In genomic region chr5:71932649-71933338, GRCh38 we compare ENCODE assay signal across 8 cellular contexts.
DNase-seq lines count a peak whose midpoint lies in the region; ATAC-seq and TF ChIP-seq lines count a peak whose summit lies in the region.

No MANE protein-coding gene starts in this region.

- TF ChIP-seq RAD21 in SK-N-SH (IDR thresholded peaks at IDR 0.05; ENCODE audit: low read length) = no peak

- H3K36me3 Mint-ChIP-seq in HFFc6 (ENCODE audit: low read depth) (no peaks in the 10 kb centered on the region), natural killer cell (no peaks in the 10 kb centered on the region)

- peak overlapping the region; percentile 66; the same call in 1 of the 2 replicates for H2AFZ ChIP-seq in SK-N-SH (ENCODE audit: low read depth)

- no peak overlapping the region for H3K4me3 Mint-ChIP-seq in HFFc6
- no peak overlapping the region for H3K4me3 Mint-ChIP-seq in natural killer cell

- no peak for TF ChIP-seq CTCF in HFFc6 (IDR thresholded peaks at IDR 0.05)
- TF ChIP-seq CTCF in SK-N-SH (IDR thresholded peaks at IDR 0.05) = peak; percentile 18; the same call in 1 of the 2 replicates
- TF ChIP-seq CTCF in natural killer cell (IDR thresholded peaks at IDR 0.05) = no peak

- WGBS in SK-N-SH (ENCODE audit: low lambda C conversion rate) = 71% methylated on average over 8 of the region's 8 CpGs

- H3K27ac Mint-ChIP-seq in HFFc6 (peak overlapping the region; percentile 72; the same call in 1 of the 2 replicates), natural killer cell (no peak overlapping the region)

- peak overlapping the region; percentile 45 for H3K9ac ChIP-seq in SK-N-SH

- H3K36me3 ChIP-seq in SK-N-SH (replicated peaks in 1 of 2; ENCODE audit: control insufficient read depth in 1 of 2, insufficient read depth in 2 of 2, low read length in 1 of 2) = no peaks in the 10 kb centered on the region

- no peak for TF ChIP-seq EP300 in SK-N-SH (IDR thresholded peaks at IDR 0.05; ENCODE audit: borderline replicate concordance in 1 of 2, low read depth in 1 of 2, low read length in 1 of 2)

- H3K4me3 ChIP-seq in SK-N-SH (ENCODE audit: low read depth in 2 of 2, low read length in 1 of 2) = no peak overlapping the region

- peak overlapping the region; percentile 76 to 87 for H3K27ac ChIP-seq in SK-N-SH (ENCODE audit: low read depth in 2 of 2, low read length in 1 of 2)

- H3K9me3 Mint-ChIP-seq in HFFc6 (no peaks in the 10 kb centered on the region; the same call in 1 of the 2 replicates), natural killer cell (peaks cover 0 to 6% of the 10 kb centered on the region in 2 donors)

- H3K9me3 ChIP-seq in SK-N-SH = no peaks in the 10 kb centered on the region

- H3K79me2 ChIP-seq in SK-N-SH (ENCODE audit: insufficient read depth) = no peaks in the 10 kb centered on the region

- ATAC-seq in Right ventricle myocardium superior (ENCODE audit: poor library complexity) (peak; percentile 83), natural killer cell (no peak), HG03139 (IDR thresholded peaks at IDR 0.05; ENCODE audit: unreplicated experiment) (no peak), GM19463 (IDR thresholded peaks at IDR 0.05; ENCODE audit: unreplicated experiment) (no peak)

- H3K9me2 ChIP-seq in SK-N-SH = no peaks in the 10 kb centered on the region

- H3K27me3 Mint-ChIP-seq in HFFc6 (ENCODE audit: insufficient read depth) (peaks cover 10% of the 10 kb centered on the region), natural killer cell (ENCODE audit: low read depth in 2 of 2) (peaks cover 3 to 11% of the 10 kb centered on the region in 2 donors)

- DNase-seq in HFFc6 (peak; percentile 32), SK-N-SH (no peak), Right ventricle myocardium superior (peak; percentile 62), putamen (ENCODE audit: low spot score) (peak; percentile 19), DMS114 treated with DMSO at 0.1 percent for 48 hours (lab: John Stamatoyannopoulos, UW; ENCODE audit: unreplicated experiment) (no peak), natural killer cell (no peak)

- H4K20me1 ChIP-seq in SK-N-SH (ENCODE audit: insufficient read depth) = no peaks in the 10 kb centered on the region

- H3K4me1 ChIP-seq in SK-N-SH (ENCODE audit: control insufficient read depth in 1 of 2, insufficient read depth in 2 of 2, low read depth in 1 of 2, low read length in 1 of 2) = peaks cover 13 to 22% of the 10 kb centered on the region in 2 experiments

- POLR2A ChIA-PET in SK-N-SH (lab: Yijun Ruan, JAX) = no interaction called here

- intact Hi-C loops in Right ventricle myocardium superior (cut with DNase I) = loop anchor here (10.0 kb wide), 1 partner anchor 148 kb away; no protein-coding TSS in a partner anchor
- intact Hi-C loops in natural killer cell (cut with micrococcal nuclease) = no loop called here

- H3K4me2 ChIP-seq in SK-N-SH = peak overlapping the region; percentile 53

- peaks cover 16% of the 10 kb centered on the region for H3K4me1 Mint-ChIP-seq in HFFc6 (ENCODE audit: low read depth)
- H3K4me1 Mint-ChIP-seq in natural killer cell = no peaks in the 10 kb centered on the region

- no peaks in the 10 kb centered on the region for H3K27me3 ChIP-seq in SK-N-SH (ENCODE audit: insufficient read depth)

- CTCF ChIA-PET in SK-N-SH (lab: Yijun Ruan, JAX) = interaction anchor here (0.7 to 1.5 kb wide), 2 partner anchors 93 to 196 kb away, joined by 3 read pairs; no protein-coding TSS in a partner anchor

- peaks cover 27% of the 10 kb centered on the region for H3F3A ChIP-seq in SK-N-SH (replicated peaks; ENCODE audit: insufficient read depth)

TF ChIP-seq in SK-N-SH, 30 proteins besides CTCF, POLR2A, EP300 and RAD21 (continues in another document):
- no peak for TF ChIP-seq MXI1 (IDR thresholded peaks at IDR 0.05; ENCODE audit: low read depth, low read length)
- no peak for TF ChIP-seq MEF2A (IDR thresholded peaks at IDR 0.05; ENCODE audit: borderline replicate concordance, low read depth)
- no peak for TF ChIP-seq SIN3A (IDR thresholded peaks at IDR 0.05; ENCODE audit: borderline replicate concordance, low read depth, low read length)
- no peak for TF ChIP-seq RCOR1 (IDR thresholded peaks at IDR 0.05; ENCODE audit: low read length)
- TF ChIP-seq REST (IDR thresholded peaks at IDR 0.05; ENCODE audit: low read depth, low read length) = no peak
- no peak for TF ChIP-seq CHD2 (IDR thresholded peaks at IDR 0.05; ENCODE audit: low read length, partially characterized antibody)
- no peak; the same call in 1 of the 2 replicates for TF ChIP-seq TCF12 (IDR thresholded peaks at IDR 0.05)
- TF ChIP-seq USF2 (IDR thresholded peaks at IDR 0.05; ENCODE audit: borderline replicate concordance, low read depth, low read length) = no peak
- TF ChIP-seq NRF1 (IDR thresholded peaks at IDR 0.05; ENCODE audit: low read depth, low read length) = no peak
- no peak; the same call in 1 of the 2 replicates for TF ChIP-seq JUND (IDR thresholded peaks at IDR 0.05)
- no peak for TF ChIP-seq GABPA (IDR thresholded peaks at IDR 0.05; ENCODE audit: low read depth)
- no peak for TF ChIP-seq PBX3 (IDR thresholded peaks at IDR 0.05)
- TF ChIP-seq FOSL2 (IDR thresholded peaks at IDR 0.05; ENCODE audit: borderline replicate concordance, low read depth) = peak; percentile 48; the same call in 1 of the 2 replicates
- no peak for TF ChIP-seq SMC3 (IDR thresholded peaks at IDR 0.05; ENCODE audit: low read depth, low read length)
- no peak for TF ChIP-seq IRF3 (IDR thresholded peaks at IDR 0.05; ENCODE audit: low read depth, low read length)
- TF ChIP-seq YY1 (IDR thresholded peaks at IDR 0.05; ENCODE audit: low read depth) = peak; percentile 55; the same call in 1 of the 2 replicates
- TF ChIP-seq MAX (IDR thresholded peaks at IDR 0.05; ENCODE audit: low read depth) = peak; percentile 71; the same call in 1 of the 2 replicates
- TF ChIP-seq POLR2AphosphoS5 (IDR thresholded peaks at IDR 0.05; ENCODE audit: low read depth, low read length) = no peak
- TF ChIP-seq NFIC (IDR thresholded peaks at IDR 0.05; ENCODE audit: borderline replicate concordance) = peak; percentile 71

Comparison
In these comparisons a context has a peak if more than half of its experiments do, and no peak if none do; other contexts are left out.
1. DNase-seq: peak in HFFc6 (single experiment), Right ventricle myocardium superior (single experiment) and putamen (single experiment); none in SK-N-SH (single experiment), DMS114 treated with DMSO at 0.1 percent for 48 hours (single experiment) and natural killer cell (single experiment).